In the genomic region with DNA sequence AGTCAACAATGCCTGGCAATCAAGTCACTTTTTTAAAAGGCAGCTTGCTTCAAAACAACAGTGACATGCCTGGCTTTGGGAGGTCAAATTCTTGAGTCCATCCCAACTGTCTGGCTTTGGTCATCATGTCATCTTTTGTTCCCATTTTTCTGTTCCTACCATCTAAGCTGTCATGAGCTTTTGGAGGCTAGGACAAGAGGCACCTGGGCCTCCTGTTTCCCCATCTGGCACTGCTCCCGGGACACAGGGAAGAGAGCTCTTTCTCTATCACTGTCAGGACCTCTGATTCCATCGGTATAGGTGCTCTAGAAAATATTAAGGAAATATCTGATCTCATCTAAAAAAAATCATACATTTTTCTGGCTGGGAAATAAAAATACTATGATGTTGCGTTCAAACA, we compare ENCODE assay signal across 19 cellular contexts.
"Had no signal": no experiment of that assay in that cellular context is flagged by ENCODE, and none has a peak within 500 bp of the region (broad histone marks: within the 10 kb centered on the region; RNA-seq: fewer than 3 reads in every experiment).

No MANE protein-coding gene starts in this region.

- H3K4me3 ChIP-seq: cardiac muscle cell, dorsolateral prefrontal cortex, gastroesophageal sphincter, heart right ventricle, SK-N-MC, upper lobe of left lung had no signal

- H3K4me3 Mint-ChIP-seq: endodermal cell; naive thymus-derived CD4-positive, alpha-beta T cell had no signal

- H3K36me3 ChIP-seq: cardiac muscle cell, gastroesophageal sphincter had no signal

- H3K27me3 Mint-ChIP-seq: naive thymus-derived CD4-positive, alpha-beta T cell had no signal

- H3K4me1 ChIP-seq: gastroesophageal sphincter had no signal

- ATAC-seq: gastroesophageal sphincter; heart right ventricle; left colon; naive thymus-derived CD4-positive, alpha-beta T cell; stimulated activated naive CD8-positive, alpha-beta T cell treated with anti-CD3 and anti-CD28 coated beads, Interleukin-15, Interleukin-2, amounts not matched to agents 100 U/mL and 50 U/mL, for 24 hours had no signal

- H3K27me3 ChIP-seq: neutrophil, upper lobe of left lung had no signal

- H3K9me3 ChIP-seq: neutrophil, upper lobe of left lung had no signal

- H3K27ac Mint-ChIP-seq: endodermal cell had no signal

- DNase-seq: activated CD4-positive, alpha-beta T cell treated with anti-CD3 and anti-CD28 coated beads, Interleukin-2, amount 50 U/mL, for 48 hours; activated CD4-positive, CD25-positive, alpha-beta regulatory T cell treated with anti-CD3 and anti-CD28 coated beads, Interleukin-2, amount 50 U/mL, for 72 hours; activated naive CD4-positive, alpha-beta T cell; dorsolateral prefrontal cortex; endodermal cell; erythroblast; heart right ventricle; left colon; naive thymus-derived CD4-positive, alpha-beta T cell; posterior cingulate gyrus; stimulated activated CD4-positive, alpha-beta T cell treated with anti-CD3 and anti-CD28 coated beads, Interleukin-15, amount 100 ng/mL, for 24 hours; stimulated activated CD4-positive, alpha-beta T cell treated with anti-CD3 and anti-CD28 coated beads, Interleukin-4, amount 100 ng/mL, for 4 hours; stimulated activated CD8-positive, alpha-beta memory T cell treated with anti-CD3 and anti-CD28 coated beads, Interleukin-4, amount 100 ng/mL, for 48 hours; stimulated activated naive CD8-positive, alpha-beta T cell treated with anti-CD3 and anti-CD28 coated beads, Interleukin-15, Interleukin-2, amounts not matched to agents 100 U/mL and 50 U/mL, for 24 hours; upper lobe of left lung had no signal

- H3K27ac ChIP-seq: cardiac muscle cell, dorsolateral prefrontal cortex, gastroesophageal sphincter, heart right ventricle, neutrophil, SK-N-MC had no signal
